In the genomic region with DNA sequence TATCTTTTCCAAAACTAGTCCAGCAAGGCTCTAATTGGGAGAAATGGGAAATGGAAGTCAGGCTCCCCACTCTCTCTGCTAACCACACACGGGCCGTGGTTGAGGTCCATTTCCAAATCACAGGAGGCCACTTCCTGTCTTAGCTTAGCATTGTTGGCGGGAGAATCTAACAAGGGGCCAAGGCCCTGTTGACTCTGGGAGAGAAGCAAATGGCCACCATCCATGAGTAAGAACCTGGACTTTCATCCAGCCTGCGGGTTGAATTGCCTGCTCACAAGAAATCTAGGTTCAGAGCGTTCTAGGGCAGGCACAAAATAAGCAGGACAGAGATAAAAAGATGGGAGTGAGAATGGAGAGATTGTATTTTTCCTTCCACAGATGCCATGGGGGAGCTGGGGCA, we compare ENCODE assay signal across 1 cellular context.
TF ChIP-seq lines count a peak whose summit lies in the region.

No MANE protein-coding gene starts in this region.

TF ChIP-seq in HepG2, 621 proteins besides CTCF, POLR2A, EP300 and RAD21 (continued from another document and continues in another):
- TF ChIP-seq ZNF816 (CRISPR knock-in tag; IDR thresholded peaks at IDR 0.05; ENCODE audit: borderline replicate concordance) (no peak), GTF2F1 (IDR thresholded peaks at IDR 0.05; ENCODE audit: low read length) (no peak), HNRNPL (IDR thresholded peaks at IDR 0.05; ENCODE audit: low read depth, low read length) (no peak), MYNN (CRISPR knock-in tag; IDR thresholded peaks at IDR 0.05; ENCODE audit: low read depth) (no peak), FOXJ3 (CRISPR knock-in tag; IDR thresholded peaks at IDR 0.05; ENCODE audit: borderline replicate concordance) (no peak), SRSF1 (optimal IDR thresholded peaks at IDR 0.05; ENCODE audit: low read depth, low read length) (no peak), ZNF496 (CRISPR knock-in tag; IDR thresholded peaks at IDR 0.05; ENCODE audit: insufficient replicate concordance) (no peak), ZNF616 (CRISPR knock-in tag; IDR thresholded peaks at IDR 0.05; ENCODE audit: low read depth) (no peak), ZNF138 (CRISPR knock-in tag; IDR thresholded peaks at IDR 0.05; ENCODE audit: low read depth) (no peak), HOXA7 (CRISPR knock-in tag; IDR thresholded peaks at IDR 0.05) (no peak), GTF3A (CRISPR knock-in tag; conservative IDR thresholded peaks at IDR 0.05) (no peak), ZNF530 (CRISPR knock-in tag; IDR thresholded peaks at IDR 0.05; ENCODE audit: low read depth) (no peak), CHD4 (IDR thresholded peaks at IDR 0.05; ENCODE audit: borderline replicate concordance, low read length) (no peak), NFATC3 (CRISPR knock-in tag; IDR thresholded peaks at IDR 0.05) (no peak), ZBTB38 (CRISPR knock-in tag; IDR thresholded peaks at IDR 0.05) (peak; percentile 93)
- TF ChIP-seq, protein P1, sequence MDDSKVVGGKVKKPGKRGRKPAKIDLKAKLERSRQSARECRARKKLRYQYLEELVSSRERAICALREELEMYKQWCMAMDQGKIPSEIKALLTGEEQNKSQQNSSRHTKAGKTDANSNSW (CRISPR knock-in tag; IDR thresholded peaks at IDR 0.05; ENCODE audit: borderline replicate concordance): no peak
- TF ChIP-seq, protein P2, sequence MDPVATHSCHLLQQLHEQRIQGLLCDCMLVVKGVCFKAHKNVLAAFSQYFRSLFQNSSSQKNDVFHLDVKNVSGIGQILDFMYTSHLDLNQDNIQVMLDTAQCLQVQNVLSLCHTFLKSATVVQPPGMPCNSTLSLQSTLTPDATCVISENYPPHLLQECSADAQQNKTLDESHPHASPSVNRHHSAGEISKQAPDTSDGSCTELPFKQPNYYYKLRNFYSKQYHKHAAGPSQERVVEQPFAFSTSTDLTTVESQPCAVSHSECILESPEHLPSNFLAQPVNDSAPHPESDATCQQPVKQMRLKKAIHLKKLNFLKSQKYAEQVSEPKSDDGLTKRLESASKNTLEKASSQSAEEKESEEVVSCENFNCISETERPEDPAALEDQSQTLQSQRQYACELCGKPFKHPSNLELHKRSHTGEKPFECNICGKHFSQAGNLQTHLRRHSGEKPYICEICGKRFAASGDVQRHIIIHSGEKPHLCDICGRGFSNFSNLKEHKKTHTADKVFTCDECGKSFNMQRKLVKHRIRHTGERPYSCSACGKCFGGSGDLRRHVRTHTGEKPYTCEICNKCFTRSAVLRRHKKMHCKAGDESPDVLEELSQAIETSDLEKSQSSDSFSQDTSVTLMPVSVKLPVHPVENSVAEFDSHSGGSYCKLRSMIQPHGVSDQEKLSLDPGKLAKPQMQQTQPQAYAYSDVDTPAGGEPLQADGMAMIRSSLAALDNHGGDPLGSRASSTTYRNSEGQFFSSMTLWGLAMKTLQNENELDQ (CRISPR knock-in tag; IDR thresholded peaks at IDR 0.05; ENCODE audit: borderline replicate concordance): no peak
- TF ChIP-seq, protein P3, sequence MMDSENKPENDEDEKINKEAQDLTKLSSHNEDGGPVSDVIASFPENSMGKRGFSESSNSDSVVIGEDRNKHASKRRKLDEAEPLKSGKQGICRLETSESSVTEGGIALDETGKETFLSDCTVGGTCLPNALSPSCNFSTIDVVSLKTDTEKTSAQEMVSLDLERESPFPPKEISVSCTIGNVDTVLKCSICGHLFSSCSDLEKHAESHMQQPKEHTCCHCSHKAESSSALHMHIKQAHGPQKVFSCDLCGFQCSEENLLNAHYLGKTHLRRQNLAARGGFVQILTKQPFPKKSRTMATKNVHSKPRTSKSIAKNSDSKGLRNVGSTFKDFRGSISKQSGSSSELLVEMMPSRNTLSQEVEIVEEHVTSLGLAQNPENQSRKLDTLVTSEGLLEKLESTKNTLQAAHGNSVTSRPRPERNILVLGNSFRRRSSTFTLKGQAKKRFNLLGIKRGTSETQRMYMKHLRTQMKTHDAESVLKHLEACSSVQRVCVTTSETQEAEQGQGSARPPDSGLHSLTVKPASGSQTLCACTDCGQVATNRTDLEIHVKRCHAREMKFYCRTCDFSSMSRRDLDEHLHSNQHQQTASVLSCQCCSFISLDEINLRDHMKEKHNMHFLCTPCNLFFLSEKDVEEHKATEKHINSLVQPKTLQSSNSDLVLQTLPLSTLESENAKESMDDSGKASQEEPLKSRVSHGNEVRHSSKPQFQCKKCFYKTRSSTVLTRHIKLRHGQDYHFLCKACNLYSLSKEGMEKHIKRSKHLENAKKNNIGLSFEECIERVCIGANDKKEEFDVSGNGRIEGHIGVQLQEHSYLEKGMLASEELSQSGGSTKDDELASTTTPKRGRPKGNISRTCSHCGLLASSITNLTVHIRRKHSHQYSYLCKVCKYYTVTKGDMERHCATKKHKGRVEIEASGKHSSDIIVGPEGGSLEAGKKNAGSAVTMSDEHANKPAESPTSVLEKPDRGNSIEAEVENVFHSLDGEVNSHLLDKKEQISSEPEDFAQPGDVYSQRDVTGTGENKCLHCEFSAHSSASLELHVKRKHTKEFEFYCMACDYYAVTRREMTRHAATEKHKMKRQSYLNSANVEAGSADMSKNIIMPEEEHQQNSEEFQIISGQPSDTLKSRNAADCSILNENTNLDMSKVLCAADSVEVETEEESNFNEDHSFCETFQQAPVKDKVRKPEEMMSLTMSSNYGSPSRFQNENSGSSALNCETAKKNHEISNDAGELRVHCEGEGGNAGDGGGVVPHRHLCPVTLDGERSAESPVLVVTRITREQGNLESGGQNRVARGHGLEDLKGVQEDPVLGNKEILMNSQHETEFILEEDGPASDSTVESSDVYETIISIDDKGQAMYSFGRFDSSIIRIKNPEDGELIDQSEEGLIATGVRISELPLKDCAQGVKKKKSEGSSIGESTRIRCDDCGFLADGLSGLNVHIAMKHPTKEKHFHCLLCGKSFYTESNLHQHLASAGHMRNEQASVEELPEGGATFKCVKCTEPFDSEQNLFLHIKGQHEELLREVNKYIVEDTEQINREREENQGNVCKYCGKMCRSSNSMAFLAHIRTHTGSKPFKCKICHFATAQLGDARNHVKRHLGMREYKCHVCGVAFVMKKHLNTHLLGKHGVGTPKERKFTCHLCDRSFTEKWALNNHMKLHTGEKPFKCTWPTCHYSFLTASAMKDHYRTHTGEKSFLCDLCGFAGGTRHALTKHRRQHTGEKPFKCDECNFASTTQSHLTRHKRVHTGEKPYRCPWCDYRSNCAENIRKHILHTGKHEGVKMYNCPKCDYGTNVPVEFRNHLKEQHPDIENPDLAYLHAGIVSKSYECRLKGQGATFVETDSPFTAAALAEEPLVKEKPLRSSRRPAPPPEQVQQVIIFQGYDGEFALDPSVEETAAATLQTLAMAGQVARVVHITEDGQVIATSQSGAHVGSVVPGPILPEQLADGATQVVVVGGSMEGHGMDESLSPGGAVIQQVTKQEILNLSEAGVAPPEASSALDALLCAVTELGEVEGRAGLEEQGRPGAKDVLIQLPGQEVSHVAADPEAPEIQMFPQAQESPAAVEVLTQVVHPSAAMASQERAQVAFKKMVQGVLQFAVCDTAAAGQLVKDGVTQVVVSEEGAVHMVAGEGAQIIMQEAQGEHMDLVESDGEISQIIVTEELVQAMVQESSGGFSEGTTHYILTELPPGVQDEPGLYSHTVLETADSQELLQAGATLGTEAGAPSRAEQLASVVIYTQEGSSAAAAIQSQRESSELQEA (CRISPR knock-in tag; IDR thresholded peaks at IDR 0.05; ENCODE audit: not compliant biosample characterization): no peak
- TF ChIP-seq, protein P4, sequence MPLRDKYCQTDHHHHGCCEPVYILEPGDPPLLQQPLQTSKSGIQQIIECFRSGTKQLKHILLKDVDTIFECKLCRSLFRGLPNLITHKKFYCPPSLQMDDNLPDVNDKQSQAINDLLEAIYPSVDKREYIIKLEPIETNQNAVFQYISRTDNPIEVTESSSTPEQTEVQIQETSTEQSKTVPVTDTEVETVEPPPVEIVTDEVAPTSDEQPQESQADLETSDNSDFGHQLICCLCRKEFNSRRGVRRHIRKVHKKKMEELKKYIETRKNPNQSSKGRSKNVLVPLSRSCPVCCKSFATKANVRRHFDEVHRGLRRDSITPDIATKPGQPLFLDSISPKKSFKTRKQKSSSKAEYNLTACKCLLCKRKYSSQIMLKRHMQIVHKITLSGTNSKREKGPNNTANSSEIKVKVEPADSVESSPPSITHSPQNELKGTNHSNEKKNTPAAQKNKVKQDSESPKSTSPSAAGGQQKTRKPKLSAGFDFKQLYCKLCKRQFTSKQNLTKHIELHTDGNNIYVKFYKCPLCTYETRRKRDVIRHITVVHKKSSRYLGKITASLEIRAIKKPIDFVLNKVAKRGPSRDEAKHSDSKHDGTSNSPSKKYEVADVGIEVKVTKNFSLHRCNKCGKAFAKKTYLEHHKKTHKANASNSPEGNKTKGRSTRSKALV (CRISPR knock-in tag; IDR thresholded peaks at IDR 0.05): no peak
- TF ChIP-seq, protein P5, sequence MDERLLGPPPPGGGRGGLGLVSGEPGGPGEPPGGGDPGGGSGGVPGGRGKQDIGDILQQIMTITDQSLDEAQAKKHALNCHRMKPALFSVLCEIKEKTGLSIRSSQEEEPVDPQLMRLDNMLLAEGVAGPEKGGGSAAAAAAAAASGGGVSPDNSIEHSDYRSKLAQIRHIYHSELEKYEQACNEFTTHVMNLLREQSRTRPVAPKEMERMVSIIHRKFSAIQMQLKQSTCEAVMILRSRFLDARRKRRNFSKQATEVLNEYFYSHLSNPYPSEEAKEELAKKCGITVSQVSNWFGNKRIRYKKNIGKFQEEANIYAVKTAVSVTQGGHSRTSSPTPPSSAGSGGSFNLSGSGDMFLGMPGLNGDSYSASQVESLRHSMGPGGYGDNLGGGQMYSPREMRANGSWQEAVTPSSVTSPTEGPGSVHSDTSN (CRISPR knock-in tag; IDR thresholded peaks at IDR 0.05): no peak
- TF ChIP-seq, protein P6, sequence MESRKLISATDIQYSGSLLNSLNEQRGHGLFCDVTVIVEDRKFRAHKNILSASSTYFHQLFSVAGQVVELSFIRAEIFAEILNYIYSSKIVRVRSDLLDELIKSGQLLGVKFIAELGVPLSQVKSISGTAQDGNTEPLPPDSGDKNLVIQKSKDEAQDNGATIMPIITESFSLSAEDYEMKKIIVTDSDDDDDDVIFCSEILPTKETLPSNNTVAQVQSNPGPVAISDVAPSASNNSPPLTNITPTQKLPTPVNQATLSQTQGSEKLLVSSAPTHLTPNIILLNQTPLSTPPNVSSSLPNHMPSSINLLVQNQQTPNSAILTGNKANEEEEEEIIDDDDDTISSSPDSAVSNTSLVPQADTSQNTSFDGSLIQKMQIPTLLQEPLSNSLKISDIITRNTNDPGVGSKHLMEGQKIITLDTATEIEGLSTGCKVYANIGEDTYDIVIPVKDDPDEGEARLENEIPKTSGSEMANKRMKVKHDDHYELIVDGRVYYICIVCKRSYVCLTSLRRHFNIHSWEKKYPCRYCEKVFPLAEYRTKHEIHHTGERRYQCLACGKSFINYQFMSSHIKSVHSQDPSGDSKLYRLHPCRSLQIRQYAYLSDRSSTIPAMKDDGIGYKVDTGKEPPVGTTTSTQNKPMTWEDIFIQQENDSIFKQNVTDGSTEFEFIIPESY (CRISPR knock-in tag; IDR thresholded peaks at IDR 0.05): peak; percentile 96
- TF ChIP-seq, protein P7, sequence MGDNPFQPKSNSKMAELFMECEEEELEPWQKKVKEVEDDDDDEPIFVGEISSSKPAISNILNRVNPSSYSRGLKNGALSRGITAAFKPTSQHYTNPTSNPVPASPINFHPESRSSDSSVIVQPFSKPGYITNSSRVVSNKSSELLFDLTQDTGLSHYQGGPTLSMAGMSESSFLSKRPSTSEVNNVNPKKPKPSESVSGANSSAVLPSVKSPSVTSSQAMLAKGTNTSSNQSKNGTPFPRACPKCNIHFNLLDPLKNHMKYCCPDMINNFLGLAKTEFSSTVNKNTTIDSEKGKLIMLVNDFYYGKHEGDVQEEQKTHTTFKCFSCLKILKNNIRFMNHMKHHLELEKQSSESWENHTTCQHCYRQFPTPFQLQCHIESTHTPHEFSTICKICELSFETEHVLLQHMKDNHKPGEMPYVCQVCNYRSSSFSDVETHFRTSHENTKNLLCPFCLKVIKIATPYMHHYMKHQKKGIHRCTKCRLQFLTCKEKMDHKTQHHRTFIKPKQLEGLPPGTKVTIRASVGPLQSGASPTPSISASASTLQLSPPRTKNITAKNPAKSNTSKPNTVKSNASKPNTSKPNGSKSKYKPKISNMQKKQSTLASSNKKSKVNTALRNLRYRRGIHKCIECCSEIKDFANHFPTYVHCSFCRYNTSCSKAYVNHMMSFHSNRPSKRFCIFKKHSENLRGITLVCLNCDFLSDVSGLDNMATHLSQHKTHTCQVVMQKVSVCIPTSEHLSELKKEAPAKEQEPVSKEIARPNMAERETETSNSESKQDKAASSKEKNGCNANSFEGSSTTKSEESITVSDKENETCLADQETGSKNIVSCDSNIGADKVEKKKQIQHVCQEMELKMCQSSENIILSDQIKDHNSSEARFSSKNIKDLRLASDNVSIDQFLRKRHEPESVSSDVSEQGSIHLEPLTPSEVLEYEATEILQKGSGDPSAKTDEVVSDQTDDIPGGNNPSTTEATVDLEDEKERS (CRISPR knock-in tag; IDR thresholded peaks at IDR 0.05): no peak
- TF ChIP-seq, protein P8, sequence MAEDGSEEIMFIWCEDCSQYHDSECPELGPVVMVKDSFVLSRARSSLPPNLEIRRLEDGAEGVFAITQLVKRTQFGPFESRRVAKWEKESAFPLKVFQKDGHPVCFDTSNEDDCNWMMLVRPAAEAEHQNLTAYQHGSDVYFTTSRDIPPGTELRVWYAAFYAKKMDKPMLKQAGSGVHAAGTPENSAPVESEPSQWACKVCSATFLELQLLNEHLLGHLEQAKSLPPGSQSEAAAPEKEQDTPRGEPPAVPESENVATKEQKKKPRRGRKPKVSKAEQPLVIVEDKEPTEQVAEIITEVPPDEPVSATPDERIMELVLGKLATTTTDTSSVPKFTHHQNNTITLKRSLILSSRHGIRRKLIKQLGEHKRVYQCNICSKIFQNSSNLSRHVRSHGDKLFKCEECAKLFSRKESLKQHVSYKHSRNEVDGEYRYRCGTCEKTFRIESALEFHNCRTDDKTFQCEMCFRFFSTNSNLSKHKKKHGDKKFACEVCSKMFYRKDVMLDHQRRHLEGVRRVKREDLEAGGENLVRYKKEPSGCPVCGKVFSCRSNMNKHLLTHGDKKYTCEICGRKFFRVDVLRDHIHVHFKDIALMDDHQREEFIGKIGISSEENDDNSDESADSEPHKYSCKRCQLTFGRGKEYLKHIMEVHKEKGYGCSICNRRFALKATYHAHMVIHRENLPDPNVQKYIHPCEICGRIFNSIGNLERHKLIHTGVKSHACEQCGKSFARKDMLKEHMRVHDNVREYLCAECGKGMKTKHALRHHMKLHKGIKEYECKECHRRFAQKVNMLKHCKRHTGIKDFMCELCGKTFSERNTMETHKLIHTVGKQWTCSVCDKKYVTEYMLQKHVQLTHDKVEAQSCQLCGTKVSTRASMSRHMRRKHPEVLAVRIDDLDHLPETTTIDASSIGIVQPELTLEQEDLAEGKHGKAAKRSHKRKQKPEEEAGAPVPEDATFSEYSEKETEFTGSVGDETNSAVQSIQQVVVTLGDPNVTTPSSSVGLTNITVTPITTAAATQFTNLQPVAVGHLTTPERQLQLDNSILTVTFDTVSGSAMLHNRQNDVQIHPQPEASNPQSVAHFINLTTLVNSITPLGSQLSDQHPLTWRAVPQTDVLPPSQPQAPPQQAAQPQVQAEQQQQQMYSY (CRISPR knock-in tag; IDR thresholded peaks at IDR 0.05): no peak
- TF ChIP-seq, protein P9, sequence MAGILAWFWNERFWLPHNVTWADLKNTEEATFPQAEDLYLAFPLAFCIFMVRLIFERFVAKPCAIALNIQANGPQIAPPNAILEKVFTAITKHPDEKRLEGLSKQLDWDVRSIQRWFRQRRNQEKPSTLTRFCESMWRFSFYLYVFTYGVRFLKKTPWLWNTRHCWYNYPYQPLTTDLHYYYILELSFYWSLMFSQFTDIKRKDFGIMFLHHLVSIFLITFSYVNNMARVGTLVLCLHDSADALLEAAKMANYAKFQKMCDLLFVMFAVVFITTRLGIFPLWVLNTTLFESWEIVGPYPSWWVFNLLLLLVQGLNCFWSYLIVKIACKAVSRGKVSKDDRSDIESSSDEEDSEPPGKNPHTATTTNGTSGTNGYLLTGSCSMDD (CRISPR knock-in tag; IDR thresholded peaks at IDR 0.05): no peak
